Comparison of ENCODE assay signal across 8 cellular contexts in genomic region chr6:42783876-42784738, GRCh38. TPM values are rescaled to one million over a fixed set of nuclear protein-coding genes. Genes with fewer than 3 reads are reported as not detected.
A peak's percentile ranks its signal among the peaks of the same experiment; 100 is the strongest.
DNase-seq lines count a peak whose midpoint lies in the region; ATAC-seq, FAIRE-seq and TF ChIP-seq lines count a peak whose summit lies in the region.

No MANE protein-coding gene starts in this region.

- no peak for TF ChIP-seq EP300 in A549 (IDR thresholded peaks at IDR 0.05)

- TF ChIP-seq CTCF in A549 (IDR thresholded peaks at IDR 0.05) = no peak
- no peak for TF ChIP-seq CTCF in pancreas (IDR thresholded peaks at IDR 0.05)

- FAIRE-seq in A549 (lab: Jason Lieb, UNC) = no peak
- FAIRE-seq in pancreas (lab: Jason Lieb, UNC) = no peak
- FAIRE-seq in GM12891 (lab: Jason Lieb, UNC) = no peak

- ATAC-seq in A549 = no peak
- peak; percentile 3 for ATAC-seq in GM21528 (IDR thresholded peaks at IDR 0.05; ENCODE audit: low FRiP score, unreplicated experiment)
- ATAC-seq in pancreas = peak; percentile 8 to 19 (median 10)

- H3K4me2 ChIP-seq in A549 = peak overlapping the region; percentile 84

- no peaks in the 10 kb centered on the region for H3K27me3 ChIP-seq in pancreas

- DNase-seq in A549 (ENCODE audit: low read depth in 1 of 2, low spot score in 1 of 2) = no peak
- DNase-seq in SW480 (ENCODE audit: low spot score) = peak; percentile 14
- peak; percentile 54 for DNase-seq in fibroblast of peridontal ligament (ENCODE audit: extremely low read depth)
- no peak for DNase-seq in pancreas
- no peak for DNase-seq in GM12891 (ENCODE audit: insufficient read length, low spot score)
- no peak for DNase-seq in SKM-1 (lab: John Stamatoyannopoulos, UW; ENCODE audit: unreplicated experiment)
- no peak for DNase-seq in cortex of kidney (lab: John Stamatoyannopoulos, UW)

- no peak for TF ChIP-seq POLR2A in A549 (IDR thresholded peaks at IDR 0.05; ENCODE audit: low read length)
- TF ChIP-seq POLR2A in GM12891 (IDR thresholded peaks at IDR 0.05; ENCODE audit: low read depth, low read length) = no peak

- no peaks in the 10 kb centered on the region for H3K36me3 ChIP-seq in pancreas

- H3K9me3 ChIP-seq in A549 (no peaks in the 10 kb centered on the region), pancreas (no peaks in the 10 kb centered on the region)

- peaks cover 8% of the 10 kb centered on the region; the same call in 2 of the 3 replicates for H3K4me1 ChIP-seq in A549
- peaks cover 9 to 34% (median 12%) of the 10 kb centered on the region in 3 donors for H3K4me1 ChIP-seq in pancreas

- peak overlapping the region; percentile 100 for H3K27ac ChIP-seq in A549
- H3K27ac ChIP-seq in pancreas = peak overlapping the region; percentile 98 to 100 (median 100)

- WGBS in A549 (ENCODE audit: missing lambda C conversion rate) = 24% methylated on average over 11 of the region's 11 CpGs
- 0% methylated on average over 11 of the region's 11 CpGs for WGBS in pancreas, 2 donors

- no peak for TF ChIP-seq RAD21 in A549 (conservative IDR thresholded peaks at IDR 0.05 in 1 of 2, IDR thresholded peaks at IDR 0.05 in 1 of 2)

- H3K4me3 ChIP-seq in A549 = peak overlapping the region; percentile 70
- H3K4me3 ChIP-seq in pancreas = peak overlapping the region; percentile 55 to 97 (median 66)

- intact Hi-C loops in pancreas (cut with DNase I) = no loop called here

- POLR2A ChIA-PET in A549 (lab: Yijun Ruan, JAX) = interaction anchor here (1.5 to 4.3 kb wide), 3 partner anchors 16 to 37 kb away, joined by 5 to 154 read pairs (median 38); partner anchors contain the start of gene TBCC

- CTCF ChIA-PET in A549 (lab: Yijun Ruan, JAX) = no interaction called here

TF ChIP-seq in A549, 52 proteins besides CTCF, POLR2A, EP300 and RAD21:
- TF ChIP-seq ESRRA (IDR thresholded peaks at IDR 0.05; ENCODE audit: borderline replicate concordance, low read length) = no peak
- TF ChIP-seq ZC3H11A (IDR thresholded peaks at IDR 0.05) = no peak
- no peak for TF ChIP-seq RARB (CRISPR knock-in tag; IDR thresholded peaks at IDR 0.05)
- no peak for TF ChIP-seq ZNF302 (CRISPR knock-in tag; IDR thresholded peaks at IDR 0.05)
- no peak for TF ChIP-seq CHD4 (IDR thresholded peaks at IDR 0.05; ENCODE audit: borderline replicate concordance)
- TF ChIP-seq MAZ (IDR thresholded peaks at IDR 0.05; ENCODE audit: borderline replicate concordance, low read depth, low read length) = no peak
- no peak for TF ChIP-seq JUN (IDR thresholded peaks at IDR 0.05)
- no peak for TF ChIP-seq MYC (IDR thresholded peaks at IDR 0.05; ENCODE audit: borderline replicate concordance, low read length)
- TF ChIP-seq PHF8 (IDR thresholded peaks at IDR 0.05; ENCODE audit: borderline replicate concordance, low read depth) = no peak
- TF ChIP-seq POLR2AphosphoS2 (conservative IDR thresholded peaks at IDR 0.05; ENCODE audit: low read length) = no peak
- TF ChIP-seq E2F6 (IDR thresholded peaks at IDR 0.05; ENCODE audit: borderline replicate concordance, low read depth) = no peak
- no peak for TF ChIP-seq EHMT2 (IDR thresholded peaks at IDR 0.05; ENCODE audit: low read depth)
- no peak for TF ChIP-seq HOXB5 (CRISPR knock-in tag; IDR thresholded peaks at IDR 0.05)
- TF ChIP-seq USF2 (IDR thresholded peaks at IDR 0.05) = no peak
- no peak for TF ChIP-seq FOSB (CRISPR knock-in tag; IDR thresholded peaks at IDR 0.05)
- TF ChIP-seq CBX8 (IDR thresholded peaks at IDR 0.05) = no peak
- TF ChIP-seq HES2 (IDR thresholded peaks at IDR 0.05) = no peak
- TF ChIP-seq KDM5A (IDR thresholded peaks at IDR 0.05) = no peak
- TF ChIP-seq RNF2 (IDR thresholded peaks at IDR 0.05; ENCODE audit: borderline replicate concordance, low read depth) = no peak

TF ChIP-seq in GM12891, 5 proteins besides CTCF, POLR2A, EP300 and RAD21:
- no peak for TF ChIP-seq SPI1 (IDR thresholded peaks at IDR 0.05; ENCODE audit: low read depth, low read length)
- TF ChIP-seq TAF1 (IDR thresholded peaks at IDR 0.05; ENCODE audit: low read depth, low read length) = no peak
- no peak for TF ChIP-seq POLR2AphosphoS5 (IDR thresholded peaks at IDR 0.05; ENCODE audit: low read depth, low read length)
- TF ChIP-seq PAX5 (IDR thresholded peaks at IDR 0.05; ENCODE audit: insufficient read depth, low read length, severe bottlenecking) = no peak
- no peak for TF ChIP-seq POU2F2 (IDR thresholded peaks at IDR 0.05; ENCODE audit: low read depth, low read length)
TF ChIP-seq in GM12891: peak in this region for 0.

RNA-seq across cellular contexts. Expression of gene BICRAL, which starts 2.3 kb away (rescaled TPM):
- 8.6 and 9.0 TPM in 2 replicates for polyA plus RNA-seq in A549 (2011; rRNA removed)
- polyA plus RNA-seq in A549 (2012; cell fraction: cytosol; rRNA removed) = 2.7 and 3.5 TPM in 2 replicates
- 2.6 and 2.9 TPM in 2 replicates for polyA plus RNA-seq in A549 (2012; cell fraction: nucleus; rRNA removed)
- 2.9 to 3.5 TPM (median 3.3 TPM) in 3 replicates for polyA plus RNA-seq in A549 (2017; fragmentation: RNase III; extraction: RNeasy Plus Mini Kit Qiagen cat#74134 plus additional on column Dnase treatment)
- polyA minus RNA-seq in A549 (2011; rRNA and poly(A)+ RNA removed) = 11.6 and 15.3 TPM in 2 replicates
- total RNA-seq in pancreas = 10 to 100 TPM in 1 of 6 donors, 1 to 10 TPM in 5; 6.3 to 10.5 (median 7.4) TPM
- polyA plus RNA-seq in pancreas = 1 to 10 TPM; 2.9 to 5.3 TPM
- polyA plus RNA-seq in GM12891 (2012; ENCODE audit: low read depth, missing spikeins) = 4.3 TPM

RNA-seq across cellular contexts. Expression of gene TBCC, which starts 38.2 kb away (rescaled TPM):
- polyA plus RNA-seq in A549 (2011; rRNA removed) (10.2 and 10.3 TPM in 2 replicates), A549 (2017; fragmentation: RNase III; extraction: RNeasy Plus Mini Kit Qiagen cat#74134 plus additional on column Dnase treatment) (12.3 to 13.3 TPM (median 12.4 TPM) in 3 replicates), pancreas (10 to 100 TPM; 16.0 to 35.4 TPM)
- 10.3 and 12.8 TPM in 2 replicates for polyA plus RNA-seq in A549 (2012; cell fraction: cytosol; rRNA removed)
- 11.8 and 12.4 TPM in 2 replicates for polyA plus RNA-seq in A549 (2012; cell fraction: nucleus; rRNA removed)
- polyA minus RNA-seq in A549 (2011; rRNA and poly(A)+ RNA removed) = 8.1 and 8.3 TPM in 2 replicates
- total RNA-seq in pancreas = 10 to 100 TPM in 1 of 6 donors, 1 to 10 TPM in 5; 5.1 to 11.2 (median 8.8) TPM
- polyA plus RNA-seq in GM12891 (2012; ENCODE audit: low read depth, missing spikeins) = 13.4 TPM

Comparison
In these comparisons a context has a peak if more than half of its experiments do, and no peak if none do; other contexts are left out.
1. ATAC-seq: peak in GM21528 (single experiment) and pancreas (4 of 4); none in A549 (0 of 2).
2. DNase-seq: peak in SW480 (single experiment) and fibroblast of peridontal ligament (single experiment); none in A549 (0 of 2), pancreas (0 of 6), GM12891 (single experiment), SKM-1 (single experiment) and cortex of kidney (single experiment).